Comparison of ENCODE assay signal across 29 cellular contexts in the genomic region with DNA sequence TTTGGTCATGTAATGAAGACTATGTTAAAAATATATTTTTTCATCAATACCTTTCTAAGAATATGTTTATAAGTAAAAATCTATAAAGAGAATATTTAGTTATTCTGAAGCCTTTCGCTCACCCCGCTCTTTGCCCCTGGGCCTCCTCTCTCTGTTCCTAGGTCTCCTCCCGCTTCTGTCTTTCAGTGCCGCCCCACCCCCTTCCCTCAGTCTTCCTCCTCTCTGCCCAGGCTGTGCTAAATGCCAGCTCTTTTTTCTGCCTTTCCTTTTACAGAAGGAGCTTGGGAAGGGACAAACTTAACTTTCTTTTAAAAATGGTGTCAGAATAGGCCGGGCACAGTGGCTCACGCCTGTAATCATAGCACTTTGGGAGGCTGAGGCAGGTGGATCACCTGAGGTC. TPM values are rescaled to one million over a fixed set of nuclear protein-coding genes. Genes with fewer than 3 reads are reported as not detected.
"Had no signal": no experiment of that assay in that cellular context is flagged by ENCODE, and none has a peak within 500 bp of the region (broad histone marks: within the 10 kb centered on the region; RNA-seq: fewer than 3 reads in every experiment).

No MANE protein-coding gene starts in this region.

- ATAC-seq: activated CD8-positive, alpha-beta memory T cell treated with anti-CD3 and anti-CD28 coated beads, Interleukin-2, amount 10 ng/mL, durations not matched to agents 7 days and 5 days; activated naive CD4-positive, alpha-beta T cell treated with anti-CD3 and anti-CD28 coated beads, Interleukin-2, amount 50 U/mL, for 72 hours; activated naive CD8-positive, alpha-beta T cell treated with anti-CD3 and anti-CD28 coated beads, Interleukin-2, amount 50 U/mL, for 24 hours; PC-3; SK-N-SH treated with all-trans-retinoic acid at 6 μM for 48 hours had no signal

- H3K9me3 ChIP-seq: SJSA1 had no signal

- H3K27me3 ChIP-seq: brain microvascular endothelial cell, cardiac muscle cell, SJSA1 had no signal

- H3K4me3 Mint-ChIP-seq: activated B cell treated with CpG ODN at 0.5 μM for 24 hours; activated CD4-positive, alpha-beta T cell treated with anti-CD3 and anti-CD28 coated beads, Interleukin-2, amount 10 ng/mL, durations not matched to agents 24 days and 14 days; activated CD8-positive, alpha-beta memory T cell treated with anti-CD3 and anti-CD28 coated beads, Interleukin-2, amount 10 ng/mL, durations not matched to agents 7 days and 5 days; activated naive CD8-positive, alpha-beta T cell treated with anti-CD3 and anti-CD28 coated beads, Interleukin-2, amount 50 U/mL, for 24 hours; activated T-cell treated with anti-CD3 and anti-CD28 coated beads, Interleukin-2, amount 50 U/mL, for 24 hours; T-helper 2 cell treated with Interferon-gamma antibody and Interleukin-4, amounts not matched to agents 5 μg/mL and 100 μg/mL, for 36 hours had no signal

- H3K4me3 ChIP-seq: cardiac muscle cell, SJSA1 had no signal

- H3K36me3 ChIP-seq: brain microvascular endothelial cell, SJSA1 had no signal

- H3K27ac ChIP-seq: brain microvascular endothelial cell, cardiac muscle cell, SJSA1 had no signal

- H3K27ac Mint-ChIP-seq: activated B cell treated with CpG ODN at 0.5 μM for 24 hours; activated CD4-positive, alpha-beta T cell treated with anti-CD3 and anti-CD28 coated beads, Interleukin-2, amount 10 ng/mL, durations not matched to agents 24 days and 14 days; activated CD8-positive, alpha-beta memory T cell treated with anti-CD3 and anti-CD28 coated beads, Interleukin-2, amount 10 ng/mL, durations not matched to agents 7 days and 5 days; activated naive CD4-positive, alpha-beta T cell treated with anti-CD3 and anti-CD28 coated beads, Interleukin-2, amount 50 U/mL, for 72 hours; activated naive CD8-positive, alpha-beta T cell treated with anti-CD3 and anti-CD28 coated beads, Interleukin-2, amount 50 U/mL, for 24 hours; activated T-cell treated with anti-CD3 and anti-CD28 coated beads, Interleukin-2, amount 50 U/mL, for 24 hours; T-helper 2 cell treated with Interferon-gamma antibody and Interleukin-4, amounts not matched to agents 5 μg/mL and 100 μg/mL, for 36 hours had no signal

- H3K4me1 Mint-ChIP-seq: activated B cell treated with CpG ODN at 0.5 μM for 24 hours; activated CD4-positive, alpha-beta T cell treated with anti-CD3 and anti-CD28 coated beads, Interleukin-2, amount 10 ng/mL, durations not matched to agents 24 days and 14 days; activated CD8-positive, alpha-beta memory T cell treated with anti-CD3 and anti-CD28 coated beads, Interleukin-2, amount 10 ng/mL, durations not matched to agents 7 days and 5 days; activated naive CD8-positive, alpha-beta T cell treated with anti-CD3 and anti-CD28 coated beads, Interleukin-2, amount 50 U/mL, for 24 hours had no signal

- DNase-seq: activated B cell treated with CpG ODN at 0.5 μM for 24 hours; activated CD4-positive, alpha-beta T cell treated with anti-CD3 and anti-CD28 coated beads for 1 hour; activated CD4-positive, alpha-beta T cell treated with anti-CD3 and anti-CD28 coated beads, Interleukin-2, amount 10 ng/mL, durations not matched to agents 24 days and 14 days; activated CD4-positive, alpha-beta T cell treated with anti-CD3 and anti-CD28 coated beads, Interleukin-2, amount 50 U/mL, for 48 hours; activated CD8-positive, alpha-beta memory T cell treated with anti-CD3 and anti-CD28 coated beads, Interleukin-2, amount 10 ng/mL, durations not matched to agents 7 days and 5 days; activated effector memory CD4-positive, alpha-beta T cell treated with anti-CD3 and anti-CD28 coated beads, Interleukin-2, amount 50 U/mL, for 16 hours; activated naive CD4-positive, alpha-beta T cell treated with Interleukin-2 at 50 U/mL for 16 hours; activated naive CD8-positive, alpha-beta T cell treated with anti-CD3 and anti-CD28 coated beads, Interleukin-2, amount 50 U/mL, for 24 hours; activated T-cell treated with anti-CD3 and anti-CD28 coated beads, Interleukin-2, amount 50 U/mL, for 24 hours; amniotic stem cell; brain microvascular endothelial cell; KG1; NCI-H1048; NCI-H146; NCI-H187 treated with DMSO at 0.1 percent for 48 hours; NCI-H2081 treated with DMSO at 0.1 percent for 48 hours; NCI-H446; NCI-H524; PC-3; SHP77; SW 1271 had no signal

- H3K36me3 Mint-ChIP-seq: activated CD8-positive, alpha-beta memory T cell treated with anti-CD3 and anti-CD28 coated beads, Interleukin-2, amount 10 ng/mL, durations not matched to agents 7 days and 5 days; activated naive CD4-positive, alpha-beta T cell treated with anti-CD3 and anti-CD28 coated beads, Interleukin-2, amount 50 U/mL, for 72 hours had no signal

- H3K27me3 Mint-ChIP-seq: activated B cell treated with CpG ODN at 0.5 μM for 24 hours; activated CD8-positive, alpha-beta memory T cell treated with anti-CD3 and anti-CD28 coated beads, Interleukin-2, amount 10 ng/mL, durations not matched to agents 7 days and 5 days; activated naive CD8-positive, alpha-beta T cell treated with anti-CD3 and anti-CD28 coated beads, Interleukin-2, amount 50 U/mL, for 24 hours; activated T-cell treated with anti-CD3 and anti-CD28 coated beads, Interleukin-2, amount 50 U/mL, for 24 hours had no signal

- H3K9me3 Mint-ChIP-seq: activated B cell treated with CpG ODN at 0.5 μM for 24 hours; activated CD4-positive, alpha-beta T cell treated with anti-CD3 and anti-CD28 coated beads, Interleukin-2, amount 10 ng/mL, durations not matched to agents 24 days and 14 days; activated naive CD4-positive, alpha-beta T cell treated with anti-CD3 and anti-CD28 coated beads, Interleukin-2, amount 50 U/mL, for 72 hours; activated naive CD8-positive, alpha-beta T cell treated with anti-CD3 and anti-CD28 coated beads, Interleukin-2, amount 50 U/mL, for 24 hours; activated T-cell treated with anti-CD3 and anti-CD28 coated beads, Interleukin-2, amount 50 U/mL, for 24 hours; T-helper 2 cell treated with Interferon-gamma antibody and Interleukin-4, amounts not matched to agents 5 μg/mL and 100 μg/mL, for 36 hours had no signal

RNA-seq across cellular contexts. Expression of gene HIF3A, which starts 22.8 kb away (rescaled TPM):
- total RNA-seq: activated B cell treated with CpG ODN at 0.5 μM for 24 hours; activated CD4-positive, alpha-beta T cell treated with anti-CD3 and anti-CD28 coated beads, Interleukin-2, amount 10 ng/mL, durations not matched to agents 24 days and 14 days; activated CD8-positive, alpha-beta memory T cell treated with anti-CD3 and anti-CD28 coated beads, Interleukin-2, amount 10 ng/mL, durations not matched to agents 7 days and 5 days; activated naive CD4-positive, alpha-beta T cell treated with anti-CD3 and anti-CD28 coated beads, Interleukin-2, amount 50 U/mL, for 72 hours; LHCN-M2; M059J; PC-3; SJSA1; T-helper 1 cell treated with Interleukin-12 subunit alpha and Interleukin-12 subunit beta and Interleukin-4 antibody, amounts not matched to agents 30 ng/mL and 1 ng/mL, for 36 hours had no signal
